ENCODE assay signal across 8 cellular contexts in genomic region chr6:157982297-157982579, GRCh38. TPM values are rescaled to one million over a fixed set of nuclear protein-coding genes. Genes with fewer than 3 reads are reported as not detected.
A peak's percentile ranks its signal among the peaks of the same experiment; 100 is the strongest.
DNase-seq lines count a peak whose midpoint lies in the region; ATAC-seq and TF ChIP-seq lines count a peak whose summit lies in the region.

No MANE protein-coding gene starts in this region.

- no peaks in the 10 kb centered on the region for H3K4me1 ChIP-seq in OCI-LY7 (ENCODE audit: insufficient read depth, low read length, poor library complexity, severe bottlenecking)

- H3K4me3 Mint-ChIP-seq in stimulated activated naive B cell treated with anti-CD40 and anti-IgM and Interleukin-4, amounts not matched to agents 10 μg/mL and 1 μg/mL and 100 μg/mL, for 72 hours, result peak overlapping the region; percentile 92 to 93

- no peaks in the 10 kb centered on the region for H3K9me2 ChIP-seq in OCI-LY7 (ENCODE audit: insufficient read depth, low read length)

- peak overlapping the region; percentile 81 for H3K27ac Mint-ChIP-seq in stimulated activated naive B cell treated with anti-CD40 and anti-IgM and Interleukin-4, amounts not matched to agents 10 μg/mL and 1 μg/mL and 100 μg/mL, for 72 hours

- no peaks in the 10 kb centered on the region for H3K27me3 ChIP-seq in brain microvascular endothelial cell (replicated peaks)

- no peaks in the 10 kb centered on the region for H3K9me3 Mint-ChIP-seq in stimulated activated naive B cell treated with anti-CD40 and anti-IgM and Interleukin-4, amounts not matched to agents 10 μg/mL and 1 μg/mL and 100 μg/mL, for 72 hours

- no peaks in the 10 kb centered on the region for H3K9me3 ChIP-seq in OCI-LY7 (ENCODE audit: low read length)

- peak; percentile 30 for ATAC-seq in HG02798 (IDR thresholded peaks at IDR 0.05; ENCODE audit: poor library complexity, unreplicated experiment)
- ATAC-seq in stimulated activated naive B cell treated with anti-CD40 and anti-IgM and Interleukin-4, amounts not matched to agents 10 μg/mL and 1 μg/mL and 100 μg/mL, for 72 hours (replicated peaks), result peak; percentile 27 to 28

- H3K79me2 ChIP-seq in OCI-LY7 (ENCODE audit: insufficient read depth, low read depth, low read length), result no peaks in the 10 kb centered on the region

- CTCF ChIA-PET in OCI-LY7 (lab: Charles Lee; ENCODE audit: unreplicated experiment), result no interaction called here

- H3K27me3 Mint-ChIP-seq in stimulated activated naive B cell treated with anti-CD40 and anti-IgM and Interleukin-4, amounts not matched to agents 10 μg/mL and 1 μg/mL and 100 μg/mL, for 72 hours, result peaks cover 5 to 12% of the 10 kb centered on the region in 2 donors

- TF ChIP-seq CTCF in OCI-LY7 (conservative IDR thresholded peaks at IDR 0.05; ENCODE audit: low read length) (no peak), brain microvascular endothelial cell (IDR thresholded peaks at IDR 0.05; ENCODE audit: low read depth, low read length, missing control alignments) (no peak)

- peak; percentile 24 to 31 for DNase-seq in activated CD4-positive, alpha-beta T cell treated with anti-CD3 and anti-CD28 coated beads for 4 hours
- no peak for DNase-seq in activated CD4-positive, alpha-beta T cell treated with anti-CD3 and anti-CD28 coated beads for 1 hour
- DNase-seq in OCI-LY7 (ENCODE audit: low spot score) (no peak), brain microvascular endothelial cell (no peak), kidney tubule cell (ENCODE audit: low spot score) (peak; percentile 47), epidermal melanocyte (ENCODE audit: insufficient read length, low spot score) (no peak)
- no peak for DNase-seq in stimulated activated naive B cell treated with anti-CD40 and anti-IgM and Interleukin-4, amounts not matched to agents 10 μg/mL and 1 μg/mL and 100 μg/mL, for 72 hours

- H3K27ac ChIP-seq in OCI-LY7 (ENCODE audit: low read depth, low read length, poor library complexity, severe bottlenecking), result no peak overlapping the region
- H3K27ac ChIP-seq in brain microvascular endothelial cell, result peak overlapping the region; percentile 53

- intact Hi-C loops in OCI-LY7 (cut with micrococcal nuclease; ENCODE audit: unreplicated experiment), result no loop called here

- H3K4me3 ChIP-seq in OCI-LY7 (ENCODE audit: low read depth, low read length, poor library complexity, severe bottlenecking) (no peak overlapping the region), brain microvascular endothelial cell (ENCODE audit: low read depth, low read length) (peak overlapping the region; percentile 60)

- H2AFZ ChIP-seq in OCI-LY7 (ENCODE audit: low read length), result no peak overlapping the region

- in situ Hi-C loops in brain microvascular endothelial cell (cut with HindIII; ENCODE audit: low pct_ligation_motif_present, low sequenced_read_pairs), result no loop called here

- H4K20me1 ChIP-seq in OCI-LY7 (ENCODE audit: insufficient read depth, low read length), result no peaks in the 10 kb centered on the region

- H3K36me3 ChIP-seq in OCI-LY7 (ENCODE audit: insufficient read depth, low read length), result no peaks in the 10 kb centered on the region
- H3K36me3 ChIP-seq in brain microvascular endothelial cell (replicated peaks), result no peaks in the 10 kb centered on the region

- H3K4me1 Mint-ChIP-seq in stimulated activated naive B cell treated with anti-CD40 and anti-IgM and Interleukin-4, amounts not matched to agents 10 μg/mL and 1 μg/mL and 100 μg/mL, for 72 hours, result peaks cover 27 to 53% of the 10 kb centered on the region in 2 donors

- peak overlapping the region; percentile 41; the same call in 1 of the 2 replicates for H3K4me2 ChIP-seq in OCI-LY7 (ENCODE audit: low read length)

- no TSS peak for BruUV-seq in OCI-LY7 (replicated peaks; lab: Mats Ljungman, UMichigan)

- peaks cover 3 to 6% of the 10 kb centered on the region in 2 donors for H3K36me3 Mint-ChIP-seq in stimulated activated naive B cell treated with anti-CD40 and anti-IgM and Interleukin-4, amounts not matched to agents 10 μg/mL and 1 μg/mL and 100 μg/mL, for 72 hours

- POLR2A ChIA-PET in OCI-LY7 (lab: Charles Lee), result no interaction called here

RNA-seq across cellular contexts. Expression of gene SYNJ2, which starts 0.6 kb away (rescaled TPM):
- total RNA-seq in OCI-LY7 (2014; rRNA removed; shearing (Covaris generic)), result not detected in 2 replicates
- 0.09 and 0.21 TPM in 2 replicates for total RNA-seq in OCI-LY7 (2022)

Comparison
In these comparisons a context has a peak if more than half of its experiments do, and no peak if none do; other contexts are left out.
1. DNase-seq: peak in activated CD4-positive, alpha-beta T cell treated with anti-CD3 and anti-CD28 coated beads for 4 hours (2 of 2) and kidney tubule cell (single experiment); none in activated CD4-positive, alpha-beta T cell treated with anti-CD3 and anti-CD28 coated beads for 1 hour (single experiment), OCI-LY7 (single experiment), brain microvascular endothelial cell (single experiment), stimulated activated naive B cell treated with anti-CD40 and anti-IgM and Interleukin-4, amounts not matched to agents 10 μg/mL and 1 μg/mL and 100 μg/mL, for 72 hours (single experiment) and epidermal melanocyte (single experiment).